Comparison of ENCODE assay signal across 1 cellular context in the genomic region with DNA sequence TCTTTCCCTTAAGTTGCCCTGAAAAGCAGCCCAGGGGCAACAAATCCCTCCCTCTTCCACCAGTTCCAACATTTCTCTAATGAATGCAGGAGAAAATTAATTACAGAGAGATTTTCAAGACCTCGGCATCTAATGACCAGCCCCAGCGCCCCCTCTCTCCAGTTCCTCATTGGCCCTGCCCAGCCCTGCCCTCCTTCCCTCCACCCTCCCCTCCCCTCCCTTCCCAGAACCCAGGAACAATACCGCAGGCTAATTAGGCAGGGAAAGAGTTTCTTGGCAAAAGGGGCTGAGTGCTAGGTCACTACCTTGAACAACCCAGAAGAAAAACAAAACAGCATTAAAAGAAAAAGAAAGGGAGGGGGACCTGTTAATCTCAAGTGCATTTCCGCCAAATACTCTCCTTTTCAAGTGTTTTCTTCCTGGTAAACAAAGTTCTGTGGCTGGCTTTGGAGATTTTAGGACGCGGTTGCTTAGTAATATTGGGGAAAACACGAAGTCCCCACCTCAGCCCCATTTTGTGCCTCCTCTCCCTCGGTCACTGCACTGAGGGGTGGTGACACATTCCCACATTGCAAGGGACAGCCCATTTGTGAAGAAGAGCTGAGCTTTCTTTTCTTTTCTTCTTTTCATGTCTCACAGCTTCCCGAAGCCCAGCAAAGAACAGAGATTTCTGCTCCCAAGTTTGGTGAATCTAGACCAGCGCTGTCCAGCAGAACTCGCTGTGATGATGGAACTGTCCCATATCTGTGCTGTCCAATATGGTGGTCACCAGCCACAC.
TF ChIP-seq lines count a peak whose summit lies in the region.

No MANE protein-coding gene starts in this region.

TF ChIP-seq in GM23338, 12 proteins besides CTCF, POLR2A, EP300 and RAD21 (continued from another document):
- TF ChIP-seq, protein P1, sequence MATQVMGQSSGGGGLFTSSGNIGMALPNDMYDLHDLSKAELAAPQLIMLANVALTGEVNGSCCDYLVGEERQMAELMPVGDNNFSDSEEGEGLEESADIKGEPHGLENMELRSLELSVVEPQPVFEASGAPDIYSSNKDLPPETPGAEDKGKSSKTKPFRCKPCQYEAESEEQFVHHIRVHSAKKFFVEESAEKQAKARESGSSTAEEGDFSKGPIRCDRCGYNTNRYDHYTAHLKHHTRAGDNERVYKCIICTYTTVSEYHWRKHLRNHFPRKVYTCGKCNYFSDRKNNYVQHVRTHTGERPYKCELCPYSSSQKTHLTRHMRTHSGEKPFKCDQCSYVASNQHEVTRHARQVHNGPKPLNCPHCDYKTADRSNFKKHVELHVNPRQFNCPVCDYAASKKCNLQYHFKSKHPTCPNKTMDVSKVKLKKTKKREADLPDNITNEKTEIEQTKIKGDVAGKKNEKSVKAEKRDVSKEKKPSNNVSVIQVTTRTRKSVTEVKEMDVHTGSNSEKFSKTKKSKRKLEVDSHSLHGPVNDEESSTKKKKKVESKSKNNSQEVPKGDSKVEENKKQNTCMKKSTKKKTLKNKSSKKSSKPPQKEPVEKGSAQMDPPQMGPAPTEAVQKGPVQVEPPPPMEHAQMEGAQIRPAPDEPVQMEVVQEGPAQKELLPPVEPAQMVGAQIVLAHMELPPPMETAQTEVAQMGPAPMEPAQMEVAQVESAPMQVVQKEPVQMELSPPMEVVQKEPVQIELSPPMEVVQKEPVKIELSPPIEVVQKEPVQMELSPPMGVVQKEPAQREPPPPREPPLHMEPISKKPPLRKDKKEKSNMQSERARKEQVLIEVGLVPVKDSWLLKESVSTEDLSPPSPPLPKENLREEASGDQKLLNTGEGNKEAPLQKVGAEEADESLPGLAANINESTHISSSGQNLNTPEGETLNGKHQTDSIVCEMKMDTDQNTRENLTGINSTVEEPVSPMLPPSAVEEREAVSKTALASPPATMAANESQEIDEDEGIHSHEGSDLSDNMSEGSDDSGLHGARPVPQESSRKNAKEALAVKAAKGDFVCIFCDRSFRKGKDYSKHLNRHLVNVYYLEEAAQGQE (IDR thresholded peaks at IDR 0.05; ENCODE audit: unreplicated experiment) = no peak
- no peak for TF ChIP-seq ZNF114 (CRISPR knock-in tag; IDR thresholded peaks at IDR 0.05)
- TF ChIP-seq, protein P2, sequence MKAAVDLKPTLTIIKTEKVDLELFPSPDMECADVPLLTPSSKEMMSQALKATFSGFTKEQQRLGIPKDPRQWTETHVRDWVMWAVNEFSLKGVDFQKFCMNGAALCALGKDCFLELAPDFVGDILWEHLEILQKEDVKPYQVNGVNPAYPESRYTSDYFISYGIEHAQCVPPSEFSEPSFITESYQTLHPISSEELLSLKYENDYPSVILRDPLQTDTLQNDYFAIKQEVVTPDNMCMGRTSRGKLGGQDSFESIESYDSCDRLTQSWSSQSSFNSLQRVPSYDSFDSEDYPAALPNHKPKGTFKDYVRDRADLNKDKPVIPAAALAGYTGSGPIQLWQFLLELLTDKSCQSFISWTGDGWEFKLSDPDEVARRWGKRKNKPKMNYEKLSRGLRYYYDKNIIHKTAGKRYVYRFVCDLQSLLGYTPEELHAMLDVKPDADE (IDR thresholded peaks at IDR 0.05) = no peak
- no peak for TF ChIP-seq JUNB (IDR thresholded peaks at IDR 0.05; ENCODE audit: unreplicated experiment)
- TF ChIP-seq NANOG (IDR thresholded peaks at IDR 0.05; ENCODE audit: borderline replicate concordance) = no peak
- no peak for TF ChIP-seq STAT1 (IDR thresholded peaks at IDR 0.05; ENCODE audit: unreplicated experiment)
- TF ChIP-seq EZH2 (IDR thresholded peaks at IDR 0.05; ENCODE audit: low read depth, unreplicated experiment) = no peak
